ENCODE assay signal across 1 cellular context in the genomic region with DNA sequence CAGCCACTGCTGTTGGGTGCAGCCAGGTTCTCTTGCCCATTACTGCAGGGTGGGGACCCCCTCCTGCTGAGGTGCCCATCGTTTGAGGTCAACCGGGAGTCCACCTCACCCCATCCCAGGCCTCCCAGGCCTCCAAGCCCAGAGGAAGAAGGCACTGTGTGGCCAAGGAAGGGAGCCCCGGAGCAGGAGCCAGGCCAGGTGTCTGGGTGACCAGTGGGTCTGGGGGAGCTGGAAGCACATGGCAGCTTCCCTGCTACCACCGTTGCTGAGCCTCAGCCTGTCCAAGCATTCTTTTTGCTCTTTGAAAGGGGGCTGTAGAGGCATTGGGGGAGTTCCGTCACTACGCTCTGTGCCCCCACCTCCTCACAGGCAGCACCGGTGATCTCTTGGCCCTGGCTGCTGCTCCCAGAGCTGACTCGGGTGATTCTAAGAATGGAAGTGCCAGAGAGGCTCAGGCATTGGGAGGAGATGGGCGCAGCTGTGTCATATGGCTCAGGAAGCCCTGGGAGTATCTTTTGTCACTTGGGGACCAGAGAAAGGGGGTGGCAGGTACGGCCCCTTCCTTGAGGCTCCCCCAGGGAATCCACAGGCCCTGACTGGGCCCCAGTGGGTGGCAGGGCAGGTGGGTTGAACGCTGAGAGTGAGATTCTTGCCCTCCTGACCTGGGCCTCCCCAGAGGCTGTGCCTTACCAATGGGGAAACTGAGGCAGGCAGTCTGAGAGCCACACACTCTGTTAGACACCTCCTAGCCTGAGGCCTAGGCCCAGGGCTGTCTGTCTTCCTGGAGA.
TF ChIP-seq lines count a peak whose summit lies in the region.

No MANE protein-coding gene starts in this region.

TF ChIP-seq in IMR-90, 13 proteins besides CTCF, POLR2A, EP300 and RAD21:
- TF ChIP-seq CEBPB (IDR thresholded peaks at IDR 0.05; ENCODE audit: low read depth, low read length) (no peak), CHD1 (IDR thresholded peaks at IDR 0.05; ENCODE audit: low read depth, low read length) (no peak), MXI1 (IDR thresholded peaks at IDR 0.05; ENCODE audit: borderline replicate concordance, low read depth, low read length) (no peak), MAFK (IDR thresholded peaks at IDR 0.05; ENCODE audit: low read depth, low read length) (no peak)
TF ChIP-seq in IMR-90: peak in this region for 0.
